ENCODE assay signal across 25 cellular contexts in the genomic region with DNA sequence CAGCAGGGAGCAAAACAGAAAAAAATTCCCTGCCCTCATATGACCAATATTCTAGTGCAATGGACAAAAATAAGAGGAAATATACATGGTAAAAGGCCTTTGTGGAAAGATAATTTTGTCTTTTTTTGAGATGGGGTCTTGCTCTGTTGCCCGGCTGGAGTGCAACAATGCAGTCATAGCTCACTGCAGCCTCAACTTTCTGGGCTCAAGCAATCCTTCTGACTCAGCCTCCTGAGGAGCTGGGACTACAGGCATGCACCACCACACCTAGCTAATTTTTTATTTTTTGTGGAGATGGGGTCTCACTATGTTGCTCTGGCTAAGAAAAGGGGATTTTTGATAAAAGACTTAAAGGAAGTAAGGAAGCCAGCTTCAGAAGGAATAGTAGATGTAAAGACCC. TPM values are rescaled to one million over a fixed set of nuclear protein-coding genes. Genes with fewer than 3 reads are reported as not detected.
DNase-seq lines count a peak whose midpoint lies in the region; ATAC-seq, FAIRE-seq and TF ChIP-seq lines count a peak whose summit lies in the region.
"Had no signal": no experiment of that assay in that cellular context is flagged by ENCODE, and none has a peak within 500 bp of the region (broad histone marks: within the 10 kb centered on the region; RNA-seq: fewer than 3 reads in every experiment).

No MANE protein-coding gene starts in this region.

- DNase-seq in WTC11 (ENCODE audit: low spot score) = no peak
- DNase-seq in H1 (ENCODE audit: low read depth in 1 of 2, low spot score in 2 of 2) = no peak
- DNase-seq in KG1 (lab: John Stamatoyannopoulos, UW) = no peak
- no peak for DNase-seq in MCF 10A (ENCODE audit: unreplicated experiment)
- DNase-seq: 8988T; ACHN; BE2C; C1 segment of cervical spinal cord; CD4-positive, alpha-beta memory T cell; CD4-positive, CD25-positive, alpha-beta regulatory T cell; CD8-positive, alpha-beta memory T cell; COR-L47; DMS 273 treated with DMSO at 0.1 percent for 48 hours; DMS153; DMS53; DMS79; DND-41; EL; GDM1 had no signal

- peaks cover 33% of the 10 kb centered on the region for H3K9me3 Mint-ChIP-seq in WTC11
- H3K9me3 Mint-ChIP-seq in MCF 10A (ENCODE audit: unreplicated experiment) = no peaks in the 10 kb centered on the region
- H3K9me3 Mint-ChIP-seq: CD14-positive monocyte; CD4-positive, alpha-beta memory T cell; CD8-positive, alpha-beta memory T cell had no signal

- no peaks in the 10 kb centered on the region for H3K23me2 ChIP-seq in H1 (ENCODE audit: low read depth, low read length)

- H3K4me3 Mint-ChIP-seq in WTC11 (no peak overlapping the region), MCF 10A (ENCODE audit: unreplicated experiment) (no peak overlapping the region)
- H3K4me3 Mint-ChIP-seq: CD14-positive monocyte; CD4-positive, alpha-beta memory T cell; CD4-positive, CD25-positive, alpha-beta regulatory T cell; CD8-positive, alpha-beta memory T cell had no signal

- TF ChIP-seq POLR2A in H1 (IDR thresholded peaks at IDR 0.05; ENCODE audit: control extremely low read depth in 1 of 2, low read depth in 2 of 2, low read length in 2 of 2) = no peak

- H3K27me3 ChIP-seq in H1 (replicated peaks in 1 of 4; ENCODE audit: control insufficient read depth in 3 of 4, extremely low read depth in 1 of 4, insufficient read depth in 3 of 4, low read length in 3 of 4) = no peaks in the 10 kb centered on the region
- H3K27me3 ChIP-seq: BLaER1 had no signal

- no peak overlapping the region for H4K91ac ChIP-seq in H1 (replicated peaks; ENCODE audit: insufficient read length, low read length)

- 100% methylated on average over 1 of the region's 1 CpG; no CpG with 5 or more reads in 1 of the 2 experiments for WGBS in H1 (ENCODE audit: extremely low coverage in 1 of 2, insufficient coverage in 1 of 2, insufficient read length in 1 of 2, insufficient replicate concordance in 2 of 2, low coverage in 1 of 2, low lambda C conversion rate in 2 of 2, missing lambda C conversion rate in 1 of 2), 2 experiments

- H3K23ac ChIP-seq in H1 (ENCODE audit: insufficient read length) = no peak overlapping the region

- no peak overlapping the region for H3K4ac ChIP-seq in H1 (replicated peaks; ENCODE audit: insufficient read length, low read depth, low read length)

- H3K4me1 Mint-ChIP-seq in WTC11 = peaks cover 13% of the 10 kb centered on the region
- no peaks in the 10 kb centered on the region for H3K4me1 Mint-ChIP-seq in MCF 10A (ENCODE audit: insufficient read depth, unreplicated experiment)
- H3K4me1 Mint-ChIP-seq: CD14-positive monocyte; CD4-positive, CD25-positive, alpha-beta regulatory T cell; CD8-positive, alpha-beta memory T cell had no signal

- no TSS peak for BruUV-seq in MCF 10A (replicated peaks; lab: Mats Ljungman, UMichigan)

- no peak overlapping the region for H3K56ac ChIP-seq in H1 (replicated peaks; ENCODE audit: insufficient read length, low read depth, low read length)

- H2BK15ac ChIP-seq in H1 (ENCODE audit: low read length) = no peak overlapping the region

- no peak overlapping the region for H3K18ac ChIP-seq in H1 (ENCODE audit: extremely low read depth, low read length)

- H2BK20ac ChIP-seq in H1 (ENCODE audit: low read length) = no peak overlapping the region

- H2BK12ac ChIP-seq in H1 (ENCODE audit: low read depth, low read length) = no peak overlapping the region

- H3K27ac Mint-ChIP-seq in WTC11 = no peak overlapping the region
- no peak overlapping the region for H3K27ac Mint-ChIP-seq in MCF 10A (ENCODE audit: low read depth, unreplicated experiment)
- H3K27ac Mint-ChIP-seq: CD14-positive monocyte; CD4-positive, alpha-beta memory T cell; CD4-positive, CD25-positive, alpha-beta regulatory T cell had no signal

- intact Hi-C loops in MCF 10A (cut with micrococcal nuclease) = no loop called here

- TF ChIP-seq CTCF in WTC11 (IDR thresholded peaks at IDR 0.05) = no peak
- TF ChIP-seq CTCF in H1 (IDR thresholded peaks at IDR 0.05; ENCODE audit: control extremely low read depth in 1 of 3, insufficient read depth in 1 of 3, low read depth in 1 of 3, low read length in 3 of 3) = no peak
- TF ChIP-seq CTCF in MCF 10A (IDR thresholded peaks at IDR 0.05; ENCODE audit: unreplicated experiment) = no peak

- H2BK5ac ChIP-seq in H1 (ENCODE audit: low read depth, low read length) = no peak overlapping the region

- no peaks in the 10 kb centered on the region for H3K4me1 ChIP-seq in H1 (replicated peaks in 1 of 4; ENCODE audit: control insufficient read depth in 3 of 4, insufficient read depth in 4 of 4, low read length in 3 of 4)
- H3K4me1 ChIP-seq: BE2C, BLaER1 had no signal

- H2BK120ac ChIP-seq in H1 (replicated peaks; ENCODE audit: low read depth, low read length) = no peak overlapping the region

- CTCF ChIA-PET in WTC11 (lab: Charles Lee) (no interaction called here), H1 (lab: Charles Lee; ENCODE audit: partially characterized antibody) (interaction anchor here (1.4 kb wide), 1 partner anchor 35 kb away, joined by 3 read pairs; no protein-coding TSS in a partner anchor), MCF 10A (lab: Yijun Ruan, JAX) (no interaction called here)

- no peak overlapping the region for H3K4me3 ChIP-seq in H1 (ENCODE audit: extremely low read depth in 1 of 4, insufficient read depth in 2 of 4, low read depth in 3 of 4, low read length in 4 of 4)
- H3K4me3 ChIP-seq: BLaER1, GM12878 had no signal

- no peaks in the 10 kb centered on the region for H3K79me1 ChIP-seq in H1 (ENCODE audit: low read depth, low read length)

- H3K9me3 ChIP-seq in H1 (ENCODE audit: insufficient read depth in 2 of 2, low read depth in 1 of 2, low read length in 1 of 2) = peaks cover 3 to 6% of the 10 kb centered on the region in 2 experiments; a peak in 2 of 4 replicates
- H3K9me3 ChIP-seq: BE2C, BLaER1 had no signal

- no peak overlapping the region for H4K5ac ChIP-seq in H1 (ENCODE audit: insufficient read length, low read depth, low read length)

- no peak for ATAC-seq in WTC11
- ATAC-seq in HG03342 (IDR thresholded peaks at IDR 0.05; ENCODE audit: unreplicated experiment) = no peak
- ATAC-seq: GM12878 had no signal

- no peak for TF ChIP-seq EP300 in H1 (IDR thresholded peaks at IDR 0.05; ENCODE audit: borderline replicate concordance in 1 of 2, low read depth in 2 of 2, low read length in 2 of 2)

- no peak for TF ChIP-seq RAD21 in H1 (IDR thresholded peaks at IDR 0.05 in 1 of 2, conservative IDR thresholded peaks at IDR 0.05 in 1 of 2; ENCODE audit: low read depth in 2 of 2, low read length in 2 of 2)

- no peak overlapping the region for H3K14ac ChIP-seq in H1 (ENCODE audit: insufficient read length)

- no peak overlapping the region for H3K9ac ChIP-seq in H1 (replicated peaks in 1 of 4; ENCODE audit: extremely low read depth in 1 of 4, low read depth in 3 of 4, low read length in 3 of 4)
- H3K9ac ChIP-seq: BLaER1 had no signal

- no peak for FAIRE-seq in H1 (lab: Jason Lieb, UNC)
- FAIRE-seq: A204.1, GM12878, GM19239 had no signal

- H4K8ac ChIP-seq in H1 (ENCODE audit: extremely low read depth, insufficient read depth, low read length) = no peak overlapping the region

- peaks cover 0 to 4% (median 0%) of the 10 kb centered on the region in 4 experiments; a peak in 1 of 8 replicates for H3K36me3 ChIP-seq in H1 (ENCODE audit: control insufficient read depth in 2 of 4, insufficient read depth in 4 of 4, low read length in 3 of 4)
- H3K36me3 ChIP-seq: BE2C, BLaER1 had no signal

- H3K27me3 Mint-ChIP-seq in WTC11 (ENCODE audit: low read depth) (no peaks in the 10 kb centered on the region; the same call in 1 of the 2 replicates), MCF 10A (ENCODE audit: insufficient read depth, unreplicated experiment) (no peaks in the 10 kb centered on the region)

- no peak overlapping the region for H3K4me2 ChIP-seq in H1 (ENCODE audit: insufficient read depth in 1 of 2, low read depth in 2 of 2, low read length in 2 of 2)
- H3K4me2 ChIP-seq: BLaER1 had no signal

- no peaks in the 10 kb centered on the region for H4K20me1 ChIP-seq in H1 (replicated peaks in 1 of 2; ENCODE audit: control insufficient read depth in 1 of 2, insufficient read depth in 2 of 2, low read length in 2 of 2)
- H4K20me1 ChIP-seq: BLaER1 had no signal

- POLR2A ChIA-PET in WTC11 (lab: Charles Lee) = no interaction called here
- POLR2A ChIA-PET in H1 (lab: Charles Lee; ENCODE audit: partially characterized antibody) = no interaction called here
- POLR2A ChIA-PET in MCF 10A (lab: Yijun Ruan, JAX) = no interaction called here

- H3K79me2 ChIP-seq in H1 (ENCODE audit: control insufficient read depth in 1 of 2, insufficient read depth in 2 of 2, low read length in 2 of 2) = no peaks in the 10 kb centered on the region

- H3K27ac ChIP-seq in H1 (ENCODE audit: low read depth, low read length) = no peak overlapping the region
- H3K27ac ChIP-seq: BLaER1 had no signal

- H2AFZ ChIP-seq in H1 (ENCODE audit: low read length) = no peak overlapping the region

- H3K36me3 Mint-ChIP-seq in WTC11 = peaks cover 15% of the 10 kb centered on the region
- H3K36me3 Mint-ChIP-seq in MCF 10A (ENCODE audit: insufficient read depth, unreplicated experiment) = no peaks in the 10 kb centered on the region
- H3K36me3 Mint-ChIP-seq: CD14-positive monocyte; CD4-positive, alpha-beta memory T cell; CD4-positive, CD25-positive, alpha-beta regulatory T cell had no signal

- no peak overlapping the region for H2AK5ac ChIP-seq in H1 (ENCODE audit: low read depth, low read length)

RNA-seq across cellular contexts. Expression of gene DDX10, which starts 25.7 kb away (rescaled TPM):
- total RNA-seq in WTC11 (2021) (48.7 to 56.8 TPM (median 48.9 TPM) in 3 replicates), MCF 10A (2022) (94.4 and 113 TPM in 2 replicates)
- total RNA-seq in H1 (2021; fragmentation: NEBNext Ultra II Directional; extraction: Animal tissue kit (Norgen Biotek cat#: 25700)) = 44.9 and 52.2 TPM in 2 replicates
- 27.7 and 49.2 TPM in 2 replicates for polyA plus RNA-seq in H1 (2011; rRNA removed)
- polyA plus RNA-seq in H1 (2011; cell fraction: cytosol; rRNA removed) = 35.2 TPM
- polyA plus RNA-seq in H1 (2011; cell fraction: nucleus; rRNA removed) = 26.5 TPM
- 30.4 to 47.2 TPM (median 35.5 TPM) in 4 replicates for polyA plus RNA-seq in H1 (2012, experiment 1 of 2)
- 3.4 TPM for polyA plus RNA-seq in H1 (2012, experiment 2 of 2)
- polyA plus RNA-seq in H1 (2013, experiment 1 of 2) = 64.9 TPM
- 69.2 TPM for polyA plus RNA-seq in H1 (2013, experiment 2 of 2)
- polyA minus RNA-seq in H1 (2011; rRNA and poly(A)+ RNA removed) = 51.9 and 52.4 TPM in 2 replicates
- polyA minus RNA-seq in H1 (2011; cell fraction: cytosol; rRNA and poly(A)+ RNA removed) = 18.6 TPM
- polyA minus RNA-seq in H1 (2011; cell fraction: nucleus; rRNA and poly(A)+ RNA removed) = 63.7 TPM

RNA-seq across cellular contexts. Expression of gene EXPH5, which starts 45.6 kb away (rescaled TPM):
- total RNA-seq in WTC11 (2021) = 8.1 to 11.2 TPM (median 9.2 TPM) in 3 replicates
- total RNA-seq in H1 (2021; fragmentation: NEBNext Ultra II Directional; extraction: Animal tissue kit (Norgen Biotek cat#: 25700)) = 11.5 and 11.9 TPM in 2 replicates
- 0.86 and 1.1 TPM in 2 replicates for polyA plus RNA-seq in H1 (2011; rRNA removed)
- 1.3 TPM for polyA plus RNA-seq in H1 (2011; cell fraction: cytosol; rRNA removed)
- 2.2 TPM for polyA plus RNA-seq in H1 (2011; cell fraction: nucleus; rRNA removed)
- 0.84 to 2.2 TPM (median 1.1 TPM) in 4 replicates for polyA plus RNA-seq in H1 (2012, experiment 1 of 2)
- polyA plus RNA-seq in H1 (2012, experiment 2 of 2) = 0.13 TPM
- 4.6 TPM for polyA plus RNA-seq in H1 (2013, experiment 1 of 2)
- polyA plus RNA-seq in H1 (2013, experiment 2 of 2) = 4.0 TPM
- 12.2 and 15.9 TPM in 2 replicates for polyA minus RNA-seq in H1 (2011; rRNA and poly(A)+ RNA removed)
- 5.9 TPM for polyA minus RNA-seq in H1 (2011; cell fraction: cytosol; rRNA and poly(A)+ RNA removed)
- 19.7 TPM for polyA minus RNA-seq in H1 (2011; cell fraction: nucleus; rRNA and poly(A)+ RNA removed)
- 9.2 and 17.9 TPM in 2 replicates for total RNA-seq in MCF 10A (2022)
